In the genomic region with DNA sequence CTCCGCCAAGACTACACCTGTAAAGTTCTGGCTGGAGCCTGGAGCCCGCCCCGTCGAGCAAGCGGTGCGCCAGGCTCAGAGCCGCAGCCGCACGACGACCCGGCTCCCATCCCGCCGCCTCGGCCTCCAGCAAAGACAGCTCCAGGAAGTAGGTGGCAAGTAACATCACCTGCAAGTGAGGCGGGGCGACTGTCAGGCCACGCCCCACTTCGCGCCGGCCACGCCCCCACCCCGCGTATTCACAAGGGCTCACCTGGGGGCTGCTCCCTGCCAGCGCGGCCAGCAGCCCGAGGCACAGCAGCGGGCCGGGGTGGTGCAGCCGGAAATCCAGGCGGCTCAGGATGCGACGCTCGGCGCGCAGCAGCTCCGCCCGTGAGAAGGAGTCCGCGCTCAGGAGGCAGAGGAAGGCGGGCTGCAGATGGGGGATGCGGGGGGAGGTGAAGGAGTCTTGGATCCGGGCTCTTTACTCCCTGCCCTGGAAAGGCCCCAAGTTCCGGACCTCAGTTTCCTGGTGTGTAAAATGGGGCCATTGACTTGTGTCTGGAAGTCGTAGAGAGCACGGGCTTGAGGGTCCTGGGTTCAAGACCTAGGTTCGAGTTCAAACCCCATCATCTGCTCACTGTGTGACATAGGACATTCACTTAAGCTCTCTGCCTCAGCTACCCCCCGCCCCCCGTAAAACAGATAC, we compare ENCODE assay signal across 10 cellular contexts. TPM values are rescaled to one million over a fixed set of nuclear protein-coding genes. Genes with fewer than 3 reads are reported as not detected.
DNase-seq lines count a peak whose midpoint lies in the region; ATAC-seq and TF ChIP-seq lines count a peak whose summit lies in the region.
"Had no signal": no experiment of that assay in that cellular context is flagged by ENCODE, and none has a peak within 500 bp of the region (broad histone marks: within the 10 kb centered on the region; RNA-seq: fewer than 3 reads in every experiment).

No MANE protein-coding gene starts in this region.

- H3K27ac ChIP-seq in iPS-18a (ENCODE audit: low read length) (no peak overlapping the region), urinary bladder (ENCODE audit: low read depth) (no peak overlapping the region), left ventricle myocardium inferior (replicated peaks) (no peak overlapping the region)

- H3K4me3 Mint-ChIP-seq in activated CD8-positive, alpha-beta T cell treated with anti-CD3 and anti-CD28 coated beads for 36 hours, result no peak overlapping the region

- H3K9ac ChIP-seq in iPS-18a (ENCODE audit: low read length), result no peak overlapping the region

- no peaks in the 10 kb centered on the region for H3K9me3 ChIP-seq in iPS-18a (ENCODE audit: control insufficient read depth, low read depth, low read length)
- no peaks in the 10 kb centered on the region for H3K9me3 ChIP-seq in left ventricle myocardium inferior (replicated peaks)

- H3K27ac Mint-ChIP-seq in activated CD8-positive, alpha-beta T cell treated with anti-CD3 and anti-CD28 coated beads for 36 hours, result no peak overlapping the region

- peaks cover 58% of the 10 kb centered on the region for H3K27me3 Mint-ChIP-seq in activated CD8-positive, alpha-beta T cell treated with anti-CD3 and anti-CD28 coated beads for 36 hours

- H3K36me3 Mint-ChIP-seq in activated CD8-positive, alpha-beta T cell treated with anti-CD3 and anti-CD28 coated beads for 36 hours (ENCODE audit: low read depth), result peaks cover 2% of the 10 kb centered on the region

- peaks cover 3% of the 10 kb centered on the region for H3K9me3 Mint-ChIP-seq in activated CD8-positive, alpha-beta T cell treated with anti-CD3 and anti-CD28 coated beads for 36 hours

- H3K27me3 ChIP-seq in iPS-18a (ENCODE audit: control insufficient read depth, insufficient read depth, low read length) (peaks cover 24% of the 10 kb centered on the region), left ventricle myocardium inferior (ENCODE audit: low read depth) (peaks cover 74% of the 10 kb centered on the region)

- H3K4me3 ChIP-seq in iPS-18a (ENCODE audit: low read length) (peak overlapping the region; percentile 10), urinary bladder (ENCODE audit: low read depth, low read length) (peak overlapping the region; percentile 3), left ventricle myocardium inferior (no peak overlapping the region)

- peak; percentile 32 for DNase-seq in stimulated activated CD4-positive, alpha-beta T cell treated with anti-CD3 and anti-CD28 coated beads, Interleukin-15, amount 100 ng/mL, for 24 hours
- DNase-seq in stimulated activated CD4-positive, alpha-beta T cell treated with anti-CD3 and anti-CD28 coated beads, Interleukin-2, amount 100 ng/mL, for 48 hours, result no peak
- DNase-seq in activated CD8-positive, alpha-beta T cell treated with anti-CD3 and anti-CD28 coated beads for 36 hours, result peak; percentile 38
- DNase-seq in DMS53 (lab: John Stamatoyannopoulos, UW), result no peak
- no peak for DNase-seq in left ventricle myocardium inferior
- DNase-seq: amniotic stem cell, naive B cell had no signal

- WGBS in urinary bladder, result 25% methylated on average over 48 of the region's 48 CpGs

- POLR2A ChIA-PET in activated CD8-positive, alpha-beta T cell treated with anti-CD3 and anti-CD28 coated beads for 36 hours (lab: Charles Lee), result interaction anchor here (0.7 kb wide), 1 partner anchor 48 kb away, joined by 3 read pairs; no protein-coding TSS in a partner anchor

- CTCF ChIA-PET in activated CD8-positive, alpha-beta T cell treated with anti-CD3 and anti-CD28 coated beads for 36 hours (lab: Charles Lee), result interaction anchor here (0.6 to 1.6 kb wide), 4 partner anchors 12 to 355 kb away, joined by 3 to 6 read pairs (median 4); no protein-coding TSS in a partner anchor

- ATAC-seq in activated CD8-positive, alpha-beta T cell treated with anti-CD3 and anti-CD28 coated beads for 36 hours, result no peak
- ATAC-seq in GM19452 (IDR thresholded peaks at IDR 0.05; ENCODE audit: unreplicated experiment), result no peak

- no peak for TF ChIP-seq CTCF in activated CD8-positive, alpha-beta T cell treated with anti-CD3 and anti-CD28 coated beads for 36 hours (IDR thresholded peaks at IDR 0.05)
- no peak for TF ChIP-seq CTCF in left ventricle myocardium inferior (IDR thresholded peaks at IDR 0.05; ENCODE audit: borderline replicate concordance)

- H3K4me1 ChIP-seq in iPS-18a (ENCODE audit: control insufficient read depth, low read depth, low read length) (no peaks in the 10 kb centered on the region), urinary bladder (ENCODE audit: insufficient read depth) (no peaks in the 10 kb centered on the region), left ventricle myocardium inferior (peaks cover 25% of the 10 kb centered on the region)

- no peaks in the 10 kb centered on the region for H3K36me3 ChIP-seq in iPS-18a (ENCODE audit: control insufficient read depth, low read depth, low read length)
- no peaks in the 10 kb centered on the region for H3K36me3 ChIP-seq in urinary bladder (ENCODE audit: insufficient read depth)
- no peaks in the 10 kb centered on the region for H3K36me3 ChIP-seq in left ventricle myocardium inferior

- peaks cover 18% of the 10 kb centered on the region for H3K4me1 Mint-ChIP-seq in activated CD8-positive, alpha-beta T cell treated with anti-CD3 and anti-CD28 coated beads for 36 hours (ENCODE audit: low read depth)

- intact Hi-C loops in activated CD8-positive, alpha-beta T cell treated with anti-CD3 and anti-CD28 coated beads for 36 hours (cut with micrococcal nuclease), result loop anchor here (5.0 kb wide), 1 partner anchor 86 kb away; no protein-coding TSS in a partner anchor
- intact Hi-C loops in left ventricle myocardium inferior (cut with micrococcal nuclease), result loop anchor here (5.0 kb wide), 1 partner anchor 86 kb away; no protein-coding TSS in a partner anchor

RNA-seq across cellular contexts. Expression of gene CCNP, which starts 3.2 kb away (rescaled TPM):
- not detected for total RNA-seq in activated CD8-positive, alpha-beta T cell treated with anti-CD3 and anti-CD28 coated beads for 36 hours
- total RNA-seq in urinary bladder, result not detected
- polyA plus RNA-seq in urinary bladder, result 0.19 TPM
- total RNA-seq in left ventricle myocardium inferior, result 0.30 TPM

RNA-seq across cellular contexts. Expression of gene TTC9B, which starts 5.1 kb away (rescaled TPM):
- total RNA-seq in activated CD8-positive, alpha-beta T cell treated with anti-CD3 and anti-CD28 coated beads for 36 hours, result not detected
- total RNA-seq in urinary bladder (0.21 TPM), left ventricle myocardium inferior (not detected)
- 0.13 TPM for polyA plus RNA-seq in urinary bladder

RNA-seq across cellular contexts. Expression of gene MAP3K10, which starts 32.1 kb away (rescaled TPM):
- 10 to 100 TPM; 11.3 to 12.6 TPM for total RNA-seq in activated CD8-positive, alpha-beta T cell treated with anti-CD3 and anti-CD28 coated beads for 36 hours
- total RNA-seq in urinary bladder, result 4.1 TPM
- polyA plus RNA-seq in urinary bladder, result 11.9 TPM
- total RNA-seq in left ventricle myocardium inferior, result 17.1 TPM

Comparison
In these comparisons a context has a peak if more than half of its experiments do, and no peak if none do; other contexts are left out.
1. DNase-seq: peak in stimulated activated CD4-positive, alpha-beta T cell treated with anti-CD3 and anti-CD28 coated beads, Interleukin-15, amount 100 ng/mL, for 24 hours (single experiment) and activated CD8-positive, alpha-beta T cell treated with anti-CD3 and anti-CD28 coated beads for 36 hours (single experiment); none in stimulated activated CD4-positive, alpha-beta T cell treated with anti-CD3 and anti-CD28 coated beads, Interleukin-2, amount 100 ng/mL, for 48 hours (0 of 2), DMS53 (single experiment) and left ventricle myocardium inferior (single experiment).